Comparison of ENCODE assay signal across 8 cellular contexts in the genomic region with DNA sequence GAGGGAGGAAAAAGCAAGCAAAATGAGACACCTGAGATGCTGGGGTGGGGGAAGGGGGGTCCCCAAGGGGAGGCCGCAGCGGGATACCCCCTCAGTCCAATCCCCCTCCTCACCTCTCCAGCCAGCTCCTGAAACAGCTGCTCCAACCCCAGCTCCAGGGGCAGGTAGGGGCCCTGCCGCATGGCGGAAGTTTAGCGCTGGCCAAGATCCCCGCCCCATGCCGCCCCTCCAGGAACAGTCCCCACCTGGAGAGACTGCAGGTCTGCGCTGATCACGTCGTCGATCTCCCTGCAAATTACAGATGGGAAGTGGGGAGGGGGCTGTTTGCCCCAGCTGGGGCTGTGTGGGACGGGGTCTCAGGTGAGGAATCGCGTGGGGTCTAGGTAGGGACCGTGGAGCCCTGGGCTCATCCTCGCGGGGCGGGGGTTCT. TPM values are rescaled to one million over a fixed set of nuclear protein-coding genes. Genes with fewer than 3 reads are reported as not detected.
DNase-seq lines count a peak whose midpoint lies in the region; ATAC-seq, FAIRE-seq and TF ChIP-seq lines count a peak whose summit lies in the region.

No MANE protein-coding gene starts in this region.

- no peak for TF ChIP-seq CTCF in C4-2B (conservative IDR thresholded peaks at IDR 0.05)
- TF ChIP-seq CTCF in MM.1S (IDR thresholded peaks at IDR 0.05; ENCODE audit: low read length): no peak

- no peaks in the 10 kb centered on the region for H3K9me2 ChIP-seq in MM.1S (replicated peaks; ENCODE audit: insufficient read depth, low read length)

- H3K4me3 ChIP-seq in MM.1S (ENCODE audit: low read length): peak overlapping the region; percentile 60

- H3K4me3 Mint-ChIP-seq in activated naive CD4-positive, alpha-beta T cell treated with anti-CD3 and anti-CD28 coated beads, Interleukin-2, amount 50 U/mL, for 24 hours: peak overlapping the region; percentile 78
- peak overlapping the region; percentile 82 to 93 (median 88) for H3K4me3 Mint-ChIP-seq in immature natural killer cell

- peak overlapping the region; percentile 78 for H3K27ac Mint-ChIP-seq in activated naive CD4-positive, alpha-beta T cell treated with anti-CD3 and anti-CD28 coated beads, Interleukin-2, amount 50 U/mL, for 24 hours
- peak overlapping the region; percentile 86 to 95 (median 94) for H3K27ac Mint-ChIP-seq in immature natural killer cell

- H3K27ac ChIP-seq in C4-2B: peak overlapping the region; percentile 26
- H3K27ac ChIP-seq in MM.1S (ENCODE audit: low read length): peak overlapping the region; percentile 77
- peak overlapping the region; percentile 30 for H3K27ac ChIP-seq in temporal lobe (ENCODE audit: low read depth, low read length)

- H3K9me3 Mint-ChIP-seq in activated naive CD4-positive, alpha-beta T cell treated with anti-CD3 and anti-CD28 coated beads, Interleukin-2, amount 50 U/mL, for 24 hours: no peaks in the 10 kb centered on the region
- peaks cover 0 to 2% (median 0%) of the 10 kb centered on the region in 6 donors for H3K9me3 Mint-ChIP-seq in immature natural killer cell

- peak overlapping the region; percentile 71 for H2AFZ ChIP-seq in MM.1S (ENCODE audit: low read length)

- H4K20me1 ChIP-seq in MM.1S (ENCODE audit: insufficient read depth, low read length): no peaks in the 10 kb centered on the region

- H3K4me2 ChIP-seq in MM.1S (ENCODE audit: low read depth, low read length): peak overlapping the region; percentile 85

- no peaks in the 10 kb centered on the region for H3K79me2 ChIP-seq in MM.1S (ENCODE audit: low read length)

- no peak for ATAC-seq in GM18517 (IDR thresholded peaks at IDR 0.05; ENCODE audit: unreplicated experiment)

- H3K27me3 Mint-ChIP-seq in activated naive CD4-positive, alpha-beta T cell treated with anti-CD3 and anti-CD28 coated beads, Interleukin-2, amount 50 U/mL, for 24 hours: peaks cover 3% of the 10 kb centered on the region
- H3K27me3 Mint-ChIP-seq in immature natural killer cell (ENCODE audit: low read depth in 3 of 3): peaks cover 15 to 33% (median 17%) of the 10 kb centered on the region in 3 donors

- H3K4me1 Mint-ChIP-seq in activated naive CD4-positive, alpha-beta T cell treated with anti-CD3 and anti-CD28 coated beads, Interleukin-2, amount 50 U/mL, for 24 hours: peaks cover 31% of the 10 kb centered on the region
- H3K4me1 Mint-ChIP-seq in immature natural killer cell: peaks cover 69 to 71% of the 10 kb centered on the region in 2 donors

- peaks cover 25% of the 10 kb centered on the region for H3F3A ChIP-seq in MM.1S (ENCODE audit: insufficient read depth, low read length)

- no peaks in the 10 kb centered on the region for H3K36me3 ChIP-seq in MM.1S (replicated peaks; ENCODE audit: insufficient read depth, low read length)

- peaks cover 18% of the 10 kb centered on the region for H3K4me1 ChIP-seq in MM.1S (ENCODE audit: low read length)

- DNase-seq in MM.1S: no peak
- DNase-seq in immature natural killer cell: peak; percentile 48 to 63 (median 58)
- no peak for DNase-seq in urothelium cell line (ENCODE audit: low spot score)
- DNase-seq in A172 (ENCODE audit: low spot score): no peak

- peaks cover 4% of the 10 kb centered on the region for H3K27me3 ChIP-seq in MM.1S (replicated peaks; ENCODE audit: insufficient read depth, low read length)

- no peak for FAIRE-seq in urothelium cell line (lab: Jason Lieb, UNC)

- H3K9me3 ChIP-seq in MM.1S (replicated peaks; ENCODE audit: insufficient read depth, low read length): no peaks in the 10 kb centered on the region

- no peaks in the 10 kb centered on the region for H3K36me3 Mint-ChIP-seq in activated naive CD4-positive, alpha-beta T cell treated with anti-CD3 and anti-CD28 coated beads, Interleukin-2, amount 50 U/mL, for 24 hours
- peaks cover 3 to 6% (median 4%) of the 10 kb centered on the region in 3 donors for H3K36me3 Mint-ChIP-seq in immature natural killer cell

- H3K9ac ChIP-seq in MM.1S (ENCODE audit: low read length): peak overlapping the region; percentile 47; the same call in 1 of the 2 replicates

RNA-seq across cellular contexts. Expression of gene CAPN12, which starts 9.0 kb away (rescaled TPM):
- 10 to 100 TPM; 25.7 to 72.8 (median 55.1) TPM for polyA plus RNA-seq in immature natural killer cell
- 0.25 TPM for total RNA-seq in temporal lobe
- not detected in 2 replicates for total RNA-seq in A172 (2014; rRNA removed; shearing (Covaris generic))

RNA-seq across cellular contexts. Expression of gene LGALS7, which starts 38.0 kb away (rescaled TPM):
- polyA plus RNA-seq in immature natural killer cell: not detected
- 0.74 TPM for total RNA-seq in temporal lobe
- not detected in 2 replicates for total RNA-seq in A172 (2014; rRNA removed; shearing (Covaris generic))

RNA-seq across cellular contexts. Expression of gene LGALS7B, which starts 53.7 kb away (rescaled TPM):
- polyA plus RNA-seq in immature natural killer cell: not detected
- 0.74 TPM for total RNA-seq in temporal lobe
- not detected in 2 replicates for total RNA-seq in A172 (2014; rRNA removed; shearing (Covaris generic))

Comparison
In these comparisons a context has a peak if more than half of its experiments do, and no peak if none do; other contexts are left out.
1. H3K27ac ChIP-seq: peak in every context shown above with its lines; median percentile 77 in MM.1S; 30 in temporal lobe; 26 in C4-2B.
2. DNase-seq: peak in immature natural killer cell (3 of 3); none in MM.1S (single experiment), urothelium cell line (single experiment) and A172 (single experiment).